8 cellular contexts compared by ENCODE assay signal in genomic region chr5:61331407-61332368, GRCh38. TPM values are rescaled to one million over a fixed set of nuclear protein-coding genes. Genes with fewer than 3 reads are reported as not detected.
A peak's percentile ranks its signal among the peaks of the same experiment; 100 is the strongest.
DNase-seq lines count a peak whose midpoint lies in the region; ATAC-seq and TF ChIP-seq lines count a peak whose summit lies in the region.

ZSWIM6 (plus strand) TSS chr5:61332258; CDS start chr5:61332273, 15 bp downstream.

- H3K9me3 ChIP-seq in DND-41 (ENCODE audit: insufficient read depth, low read length, severe bottlenecking) = no peaks in the 10 kb centered on the region
- no peaks in the 10 kb centered on the region for H3K9me3 ChIP-seq in GM23248 (ENCODE audit: low read depth)

- peak within 1 kb of the TSS; percentile 90 to 99 for H3K27ac Mint-ChIP-seq in natural killer cell

- peak within 1 kb of the TSS; percentile 97 for H3K4me3 Mint-ChIP-seq in natural killer cell

- peak within 1 kb of the TSS; percentile 64 for H3K9ac ChIP-seq in DND-41 (ENCODE audit: low read depth, low read length)
- H3K9ac ChIP-seq in GM23248 = peak within 1 kb of the TSS; percentile 92

- H3K27me3 Mint-ChIP-seq in natural killer cell (ENCODE audit: low read depth in 2 of 2) = peaks cover 16 to 38% of the 10 kb centered on the region in 2 donors

- H3K27me3 ChIP-seq in DND-41 (ENCODE audit: insufficient read depth, low read length, poor library complexity) (peaks cover 30% of the 10 kb centered on the region), GM23248 (replicated peaks; ENCODE audit: insufficient read depth) (no peaks in the 10 kb centered on the region)

- no peaks in the 10 kb centered on the region for H3K9me3 Mint-ChIP-seq in natural killer cell

- peak; percentile 75 for ATAC-seq in DND-41 (ENCODE audit: insufficient read depth, low read depth)
- peak; percentile 82 to 95 (median 84) for ATAC-seq in natural killer cell

- DNase-seq in DND-41 (peak; percentile 93), GM23248 (peak; percentile 100), LHCN-M2 (ENCODE audit: low read depth) (peak; percentile 99), RPMI8226 (peak; percentile 100), fibroblast of peridontal ligament (ENCODE audit: extremely low read depth) (peak; percentile 99), natural killer cell (peak; percentile 99)
- peak; percentile 96 for DNase-seq in activated T-helper 9 cell treated with anti-CD3 and anti-CD28 coated beads, Interleukin-2, amount 50 U/mL, for 16 hours (ENCODE audit: low read depth)
- peak; percentile 98 to 100 (median 99) for DNase-seq in stimulated activated naive CD4-positive, alpha-beta T cell (lab: John Stamatoyannopoulos, UW)

- H3K4me1 Mint-ChIP-seq in natural killer cell = peaks cover 46 to 53% of the 10 kb centered on the region in 2 donors

- H3K36me3 ChIP-seq in DND-41 (ENCODE audit: insufficient read depth, low read length) (no peaks in the 10 kb centered on the region), GM23248 (ENCODE audit: low read depth) (no peaks in the 10 kb centered on the region)

- H3K4me1 ChIP-seq in DND-41 (ENCODE audit: insufficient read depth, low read length) (peaks cover 20% of the 10 kb centered on the region), GM23248 (ENCODE audit: insufficient read depth) (peaks cover 39% of the 10 kb centered on the region)

- H3K36me3 Mint-ChIP-seq in natural killer cell = no peaks in the 10 kb centered on the region

- H3K4me3 ChIP-seq in DND-41 (ENCODE audit: low read depth in 1 of 2, low read length in 2 of 2) = peak within 1 kb of the TSS; percentile 41 to 72
- H3K4me3 ChIP-seq in GM23248 = peak within 1 kb of the TSS; percentile 94

- H3K9me2 ChIP-seq in GM23248 (ENCODE audit: insufficient read depth) = no peaks in the 10 kb centered on the region

- in situ Hi-C loops in GM23248 (cut with MboI) = loop anchor here (25.0 kb wide), 1 partner anchor 644 kb away; no protein-coding TSS in a partner anchor

- intact Hi-C loops in natural killer cell (cut with micrococcal nuclease) = loop anchor here (1.0 to 2.0 kb wide), 2 partner anchors 77 to 169 kb away; partner anchors contain the start of gene SMIM15

- peaks cover 30% of the 10 kb centered on the region for H3F3A ChIP-seq in GM23248 (ENCODE audit: insufficient read depth)

- H3K27ac ChIP-seq in DND-41 (ENCODE audit: low read length) (no peak within 1 kb of the TSS), GM23248 (peak within 1 kb of the TSS; percentile 82)

- H3K4me2 ChIP-seq in DND-41 (ENCODE audit: insufficient read depth, low read length) (peak within 1 kb of the TSS; percentile 90), GM23248 (ENCODE audit: unreplicated experiment) (peak within 1 kb of the TSS; percentile 97)

- 1 to 2% methylated on average over 37 to 92 of the region's 94 CpGs for WGBS in GM23248 (ENCODE audit: low coverage in 1 of 2, low lambda C conversion rate in 2 of 2, missing lambda C conversion rate in 2 of 2), 2 experiments

- peak within 1 kb of the TSS; percentile 77 for H2AFZ ChIP-seq in DND-41 (ENCODE audit: low read depth, low read length)
- H2AFZ ChIP-seq in GM23248 = peak within 1 kb of the TSS; percentile 88

- H3K79me2 ChIP-seq in DND-41 (ENCODE audit: insufficient read depth, low read length) (peaks cover 2% of the 10 kb centered on the region; the same call in 1 of the 2 replicates), GM23248 (ENCODE audit: insufficient read depth) (peaks cover 39% of the 10 kb centered on the region)

- H4K20me1 ChIP-seq in DND-41 (ENCODE audit: insufficient read depth, low read length) = peaks cover 10% of the 10 kb centered on the region
- H4K20me1 ChIP-seq in GM23248 (ENCODE audit: insufficient read depth) = peaks cover 15% of the 10 kb centered on the region; the same call in 1 of the 2 replicates

- TF ChIP-seq CTCF in DND-41 (IDR thresholded peaks at IDR 0.05; ENCODE audit: borderline replicate concordance, extremely low read depth, low read length, poor library complexity, severe bottlenecking) (no peak), natural killer cell (IDR thresholded peaks at IDR 0.05) (no peak)

RNA-seq across cellular contexts. Expression of gene ZSWIM6, which starts in this region (rescaled TPM):
- 3.9 and 4.8 TPM in 2 replicates for total RNA-seq in GM23248 (2014; rRNA removed; shearing (Covaris generic))
- 0.96 and 1.5 TPM in 2 replicates for polyA plus RNA-seq in GM23248 (2016; fragmentation: Nextera tagmentation; extraction: Ambion mirVana)
- 10.0 and 12.1 TPM in 2 replicates for total RNA-seq in LHCN-M2 (2014; rRNA removed)
- polyA plus RNA-seq in LHCN-M2 (2012) = 10.5 TPM
- 10 to 100 TPM in 2 of 3 donors, 1 to 10 TPM in 1; 8.7 to 11.4 (median 10.5) TPM for total RNA-seq in natural killer cell
